In the genomic region with DNA sequence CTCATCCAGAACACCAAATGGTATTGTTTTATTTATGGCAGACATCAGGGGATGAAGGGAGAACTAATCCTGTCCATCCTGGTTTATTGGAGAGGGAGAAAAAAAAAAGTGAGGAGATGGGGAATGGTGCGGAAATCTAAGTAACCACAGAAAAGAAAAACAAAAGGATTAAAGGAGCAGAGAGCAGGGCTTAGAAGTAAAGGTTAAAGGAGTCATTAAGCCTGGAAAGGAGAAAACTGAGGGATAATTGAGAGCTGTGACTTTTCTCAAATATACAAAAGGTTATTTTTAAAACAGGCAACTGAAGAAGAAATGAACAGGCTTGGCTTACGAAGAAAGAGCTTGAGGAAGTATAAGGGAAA, we compare ENCODE assay signal across 10 cellular contexts.
DNase-seq lines count a peak whose midpoint lies in the region; ATAC-seq and TF ChIP-seq lines count a peak whose summit lies in the region.
"Had no signal": no experiment of that assay in that cellular context is flagged by ENCODE, and none has a peak within 500 bp of the region (broad histone marks: within the 10 kb centered on the region; RNA-seq: fewer than 3 reads in every experiment).

No MANE protein-coding gene starts in this region.

- H3K36me3 ChIP-seq in muscle layer of colon (ENCODE audit: insufficient read depth, low read length) = no peaks in the 10 kb centered on the region
- no peaks in the 10 kb centered on the region for H3K36me3 ChIP-seq in thoracic aorta
- no peaks in the 10 kb centered on the region for H3K36me3 ChIP-seq in neuronal stem cell (replicated peaks in 1 of 2; ENCODE audit: control insufficient read depth in 2 of 2, insufficient read depth in 2 of 2, low read length in 2 of 2)

- H2BK15ac ChIP-seq in neuronal stem cell (ENCODE audit: low read length) = no peak overlapping the region

- no peak overlapping the region for H3K4me2 ChIP-seq in neuronal stem cell (ENCODE audit: insufficient read depth, low read length, poor library complexity, severe bottlenecking)

- H3K4me3 Mint-ChIP-seq in activated T-cell treated with anti-CD3 and anti-CD28 coated beads, Interleukin-2, amount 50 U/mL, for 24 hours = peak overlapping the region; percentile 76
- H3K4me3 Mint-ChIP-seq in activated naive CD8-positive, alpha-beta T cell treated with anti-CD3 and anti-CD28 coated beads, Interleukin-2, amount 10 ng/mL, durations not matched to agents 7 days and 5 days = peak overlapping the region; percentile 39

- peaks cover 85% of the 10 kb centered on the region for H3K4me1 Mint-ChIP-seq in activated T-cell treated with anti-CD3 and anti-CD28 coated beads, Interleukin-2, amount 50 U/mL, for 24 hours (ENCODE audit: low read depth)
- peaks cover 80% of the 10 kb centered on the region for H3K4me1 Mint-ChIP-seq in activated naive CD8-positive, alpha-beta T cell treated with anti-CD3 and anti-CD28 coated beads, Interleukin-2, amount 10 ng/mL, durations not matched to agents 7 days and 5 days

- POLR2A ChIA-PET in activated naive CD8-positive, alpha-beta T cell treated with anti-CD3 and anti-CD28 coated beads, Interleukin-2, amount 10 ng/mL, durations not matched to agents 7 days and 5 days (lab: Charles Lee) = interaction anchor here (2.4 to 3.7 kb wide), 2 partner anchors 11 to 127 kb away, joined by 10 to 24 read pairs; a partner anchor contains a TSS

- H2AFZ ChIP-seq in neuronal stem cell (ENCODE audit: low read length) = no peak overlapping the region

- H3K9ac ChIP-seq in muscle layer of colon (ENCODE audit: low read length) = peak overlapping the region; percentile 7
- no peak overlapping the region for H3K9ac ChIP-seq in neuronal stem cell (ENCODE audit: low read depth, low read length, poor library complexity)

- DNase-seq in activated T-cell treated with anti-CD3 and anti-CD28 coated beads, Interleukin-2, amount 50 U/mL, for 24 hours = no peak
- DNase-seq in activated T-cell treated with anti-CD3 and anti-CD28 coated beads, Interleukin-2, amount 50 U/mL, for 1 hour = no peak
- DNase-seq in activated naive CD8-positive, alpha-beta T cell treated with anti-CD3 and anti-CD28 coated beads, Interleukin-2, amount 10 ng/mL, durations not matched to agents 7 days and 5 days = no peak
- DNase-seq in thoracic aorta (ENCODE audit: low spot score) (no peak), neuronal stem cell (ENCODE audit: low spot score) (no peak)
- no peak for DNase-seq in effector CD4-positive, alpha-beta T cell
- DNase-seq: ACHN had no signal

- H3K4me1 ChIP-seq in muscle layer of colon (ENCODE audit: insufficient read depth, low read length) (peaks cover 56% of the 10 kb centered on the region), thoracic aorta (ENCODE audit: control insufficient read depth in 1 of 2, low read depth in 2 of 2) (peaks cover 56 to 94% of the 10 kb centered on the region in 2 donors), neuronal stem cell (ENCODE audit: control insufficient read depth in 2 of 2, insufficient read depth in 1 of 2, low read depth in 1 of 2, low read length in 2 of 2) (peaks cover 20 to 21% of the 10 kb centered on the region in 2 donors)

- no peak overlapping the region for H4K91ac ChIP-seq in neuronal stem cell (ENCODE audit: low read depth, low read length, poor library complexity)

- no peak overlapping the region for H3K14ac ChIP-seq in neuronal stem cell (ENCODE audit: low read length)

- H3K18ac ChIP-seq in neuronal stem cell (ENCODE audit: low read length) = no peak overlapping the region

- H3K36me3 Mint-ChIP-seq in activated T-cell treated with anti-CD3 and anti-CD28 coated beads, Interleukin-2, amount 50 U/mL, for 24 hours (ENCODE audit: low read depth) = no peaks in the 10 kb centered on the region
- H3K36me3 Mint-ChIP-seq in activated naive CD8-positive, alpha-beta T cell treated with anti-CD3 and anti-CD28 coated beads, Interleukin-2, amount 10 ng/mL, durations not matched to agents 7 days and 5 days = no peaks in the 10 kb centered on the region

- H3K4me3 ChIP-seq in muscle layer of colon (ENCODE audit: low read depth in 1 of 2, low read length in 2 of 2) (peak overlapping the region in 1 of 2 donors; percentile 28), thoracic aorta (peak overlapping the region; percentile 50), neuronal stem cell (ENCODE audit: low read length in 2 of 2) (no peak overlapping the region)

- H4K8ac ChIP-seq in neuronal stem cell (ENCODE audit: low read depth, low read length) = no peak overlapping the region

- no peaks in the 10 kb centered on the region for H3K79me1 ChIP-seq in neuronal stem cell (ENCODE audit: low read depth, low read length)

- H2BK5ac ChIP-seq in neuronal stem cell (ENCODE audit: low read length) = no peak overlapping the region

- peak overlapping the region; percentile 87 for H3K27ac ChIP-seq in muscle layer of colon (ENCODE audit: low read depth, low read length)
- H3K27ac ChIP-seq in thoracic aorta = peak overlapping the region; percentile 99 to 100
- no peak overlapping the region for H3K27ac ChIP-seq in neuronal stem cell (replicated peaks; ENCODE audit: low read length)

- H3K9me3 Mint-ChIP-seq in activated T-cell treated with anti-CD3 and anti-CD28 coated beads, Interleukin-2, amount 50 U/mL, for 24 hours = peaks cover 3% of the 10 kb centered on the region
- H3K9me3 Mint-ChIP-seq in activated naive CD8-positive, alpha-beta T cell treated with anti-CD3 and anti-CD28 coated beads, Interleukin-2, amount 10 ng/mL, durations not matched to agents 7 days and 5 days = no peaks in the 10 kb centered on the region

- H3K27ac Mint-ChIP-seq in activated T-cell treated with anti-CD3 and anti-CD28 coated beads, Interleukin-2, amount 50 U/mL, for 24 hours = peak overlapping the region; percentile 98
- peak overlapping the region; percentile 79 for H3K27ac Mint-ChIP-seq in activated naive CD8-positive, alpha-beta T cell treated with anti-CD3 and anti-CD28 coated beads, Interleukin-2, amount 10 ng/mL, durations not matched to agents 7 days and 5 days

- H3K23ac ChIP-seq in neuronal stem cell (ENCODE audit: low read depth, low read length, poor library complexity) = no peak overlapping the region

- H3K27me3 Mint-ChIP-seq in activated T-cell treated with anti-CD3 and anti-CD28 coated beads, Interleukin-2, amount 50 U/mL, for 24 hours = no peaks in the 10 kb centered on the region
- H3K27me3 Mint-ChIP-seq in activated naive CD8-positive, alpha-beta T cell treated with anti-CD3 and anti-CD28 coated beads, Interleukin-2, amount 10 ng/mL, durations not matched to agents 7 days and 5 days = no peaks in the 10 kb centered on the region

- TF ChIP-seq CTCF in thoracic aorta (IDR thresholded peaks at IDR 0.05) = no peak

- no peak for ATAC-seq in activated naive CD8-positive, alpha-beta T cell treated with anti-CD3 and anti-CD28 coated beads, Interleukin-2, amount 10 ng/mL, durations not matched to agents 7 days and 5 days (ENCODE audit: low read depth)
- no peak for ATAC-seq in thoracic aorta (ENCODE audit: insufficient number of reproducible peaks, low FRiP score, low read depth)
- no peak for ATAC-seq in GM18867 (IDR thresholded peaks at IDR 0.05; ENCODE audit: unreplicated experiment)
- ATAC-seq: Panc1 had no signal

- H2BK120ac ChIP-seq in neuronal stem cell (ENCODE audit: low read depth, low read length) = no peak overlapping the region

- no peak overlapping the region for H3K4ac ChIP-seq in neuronal stem cell (ENCODE audit: low read length)

- H3K27me3 ChIP-seq in muscle layer of colon (ENCODE audit: control insufficient read depth in 1 of 2, insufficient read depth in 2 of 2, low read length in 2 of 2) = no peaks in the 10 kb centered on the region
- H3K27me3 ChIP-seq in thoracic aorta (replicated peaks; ENCODE audit: insufficient read depth) = no peaks in the 10 kb centered on the region
- H3K27me3 ChIP-seq in neuronal stem cell (ENCODE audit: control insufficient read depth in 3 of 3, insufficient read depth in 3 of 3, low read depth in 1 of 3, low read length in 3 of 3) = no peaks in the 10 kb centered on the region

- no CpG with 5 or more reads among the region's 2 CpGs for WGBS in neuronal stem cell (ENCODE audit: extremely low coverage in 2 of 2, insufficient read length in 2 of 2, insufficient replicate concordance in 1 of 2), 2 donors

- H2AK5ac ChIP-seq in neuronal stem cell (ENCODE audit: low read depth, low read length) = no peak overlapping the region

- H3K9me3 ChIP-seq in muscle layer of colon (ENCODE audit: low read length) = no peaks in the 10 kb centered on the region
- no peaks in the 10 kb centered on the region for H3K9me3 ChIP-seq in thoracic aorta
- H3K9me3 ChIP-seq in neuronal stem cell (replicated peaks in 1 of 2; ENCODE audit: control insufficient read depth in 2 of 2, insufficient read depth in 1 of 2, low read depth in 1 of 2, low read length in 2 of 2) = peaks cover 0 to 5% of the 10 kb centered on the region in 2 donors

- H2BK12ac ChIP-seq in neuronal stem cell (ENCODE audit: low read length) = no peak overlapping the region
